In the genomic region with DNA sequence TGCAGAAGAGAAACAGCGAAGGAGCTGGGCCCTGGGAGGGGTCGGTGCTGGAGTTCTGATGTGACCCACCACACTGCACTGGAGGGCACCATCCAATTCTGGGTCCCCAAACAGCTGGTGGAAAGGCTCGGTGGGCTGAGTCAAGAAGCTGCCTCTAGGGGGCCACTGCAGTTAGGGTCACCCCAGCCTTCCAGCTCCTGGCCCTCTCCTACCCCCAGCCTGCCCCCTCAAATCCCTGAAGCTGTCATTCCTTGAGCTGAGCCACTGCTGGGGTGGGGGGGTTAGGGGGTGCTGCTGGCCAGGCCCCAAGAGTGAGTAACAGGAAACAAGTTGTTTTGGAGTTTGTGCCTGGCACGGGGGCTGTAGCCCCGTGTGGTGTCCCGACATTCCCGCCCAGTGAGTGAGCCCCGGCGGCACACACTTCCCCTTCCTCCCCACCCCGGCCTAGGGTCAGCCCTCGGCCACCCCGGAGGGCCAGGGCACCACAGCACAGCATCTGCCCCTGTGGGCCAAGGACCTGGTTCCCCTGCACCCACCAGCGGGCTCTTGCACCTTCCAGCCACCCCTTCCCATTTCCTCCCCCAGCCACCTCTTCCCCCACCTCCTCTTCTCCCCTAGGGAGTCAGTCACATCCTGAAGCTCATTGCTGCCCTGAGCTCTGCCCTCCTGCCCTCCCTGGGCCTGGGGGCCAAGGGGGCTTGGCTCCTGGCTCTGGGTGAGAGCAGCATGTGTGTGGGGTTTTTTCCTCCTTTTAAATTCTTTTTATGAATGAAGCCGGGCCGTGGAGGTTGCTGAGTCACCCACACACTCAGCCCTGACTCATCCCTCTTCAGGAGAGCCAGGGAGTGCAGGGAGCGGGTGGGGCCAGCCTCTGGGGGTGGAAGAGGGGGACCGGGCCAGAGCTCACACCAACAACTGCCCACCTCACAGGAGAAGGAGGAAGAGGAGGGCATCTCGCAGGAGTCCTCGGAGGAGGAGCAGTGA, we compare ENCODE assay signal across 8 cellular contexts. TPM values are rescaled to one million over a fixed set of nuclear protein-coding genes. Genes with fewer than 3 reads are reported as not detected.
A peak's percentile ranks its signal among the peaks of the same experiment; 100 is the strongest.
DNase-seq lines count a peak whose midpoint lies in the region; ATAC-seq and TF ChIP-seq lines count a peak whose summit lies in the region.

No MANE protein-coding gene starts in this region.

- TF ChIP-seq EP300 in transverse colon (IDR thresholded peaks at IDR 0.05; ENCODE audit: low read depth): no peak

- in situ Hi-C loops in transverse colon (cut with MboI; ENCODE audit: low pct_ligation_motif_present in 1 of 4, low pct_unique_long_range_greater_than_20kb in 1 of 4, low sequenced_read_pairs in 3 of 4): loop anchor here in 1 of 4 donors (10.0 kb wide), 1 partner anchor 171 kb away; no protein-coding TSS in a partner anchor

- TF ChIP-seq CTCF in activated B cell treated with CpG ODN at 0.5 μM for 24 hours (IDR thresholded peaks at IDR 0.05) (no peak), mucosa of descending colon (IDR thresholded peaks at IDR 0.05) (no peak), transverse colon (IDR thresholded peaks at IDR 0.05) (peak in 2 of 5 experiments; percentile 3 to 8)

- WGBS in transverse colon (ENCODE audit: low coverage in 1 of 2), 2 donors: 44% methylated on average over 17 of the region's 19 CpGs; no CpG with 5 or more reads in 1 of the 2 donors

- POLR2A ChIA-PET in CD8-positive, alpha-beta memory T cell (lab: Charles Lee): interaction anchor here (0.6 to 0.8 kb wide), 2 partner anchors 61 to 368 kb away, joined by 3 read pairs; no protein-coding TSS in a partner anchor
- POLR2A ChIA-PET in activated B cell treated with CpG ODN at 0.5 μM for 24 hours (lab: Charles Lee): interaction anchor here (0.6 to 2.3 kb wide), 7 partner anchors 8 to 1561 kb away, joined by 4 to 13 read pairs (median 6); a partner anchor contains a TSS

- H3K27ac Mint-ChIP-seq in CD8-positive, alpha-beta memory T cell: peak overlapping the region in 7 of 8 donors; percentile 46 to 86 (median 79)
- H3K27ac Mint-ChIP-seq in activated B cell treated with CpG ODN at 0.5 μM for 24 hours: peak overlapping the region; percentile 53
- peak overlapping the region; percentile 50 to 89 for H3K27ac Mint-ChIP-seq in effector memory CD8-positive, alpha-beta T cell

- peak overlapping the region; percentile 24 for H3K27ac ChIP-seq in CD8-positive, alpha-beta memory T cell (ENCODE audit: low read depth, low read length)
- H3K27ac ChIP-seq in transverse colon: peak overlapping the region in 3 of 4 donors; percentile 43 to 67 (median 55)

- H3K9me3 ChIP-seq in CD8-positive, alpha-beta memory T cell (ENCODE audit: low read length): no peaks in the 10 kb centered on the region
- H3K9me3 ChIP-seq in mucosa of descending colon: no peaks in the 10 kb centered on the region
- no peaks in the 10 kb centered on the region for H3K9me3 ChIP-seq in transverse colon

- H3K4me3 Mint-ChIP-seq in CD8-positive, alpha-beta memory T cell: peak overlapping the region in 2 of 7 donors; percentile 26 to 43
- no peak overlapping the region for H3K4me3 Mint-ChIP-seq in activated B cell treated with CpG ODN at 0.5 μM for 24 hours
- H3K4me3 Mint-ChIP-seq in effector memory CD8-positive, alpha-beta T cell: no peak overlapping the region

- H3K27me3 Mint-ChIP-seq in CD8-positive, alpha-beta memory T cell: peaks cover 0 to 1% of the 10 kb centered on the region in 2 donors
- H3K27me3 Mint-ChIP-seq in activated B cell treated with CpG ODN at 0.5 μM for 24 hours: no peaks in the 10 kb centered on the region
- H3K27me3 Mint-ChIP-seq in effector memory CD8-positive, alpha-beta T cell: no peaks in the 10 kb centered on the region

- no peak for ATAC-seq in activated B cell treated with CpG ODN at 0.5 μM for 24 hours (ENCODE audit: low read depth)
- ATAC-seq in effector memory CD8-positive, alpha-beta T cell (replicated peaks): no peak
- ATAC-seq in mucosa of descending colon: peak; percentile 17
- ATAC-seq in HG03139 (IDR thresholded peaks at IDR 0.05; ENCODE audit: unreplicated experiment): no peak

- H3K36me3 Mint-ChIP-seq in CD8-positive, alpha-beta memory T cell: peaks cover 0 to 66% (median 2%) of the 10 kb centered on the region in 3 donors
- peaks cover 71% of the 10 kb centered on the region for H3K36me3 Mint-ChIP-seq in activated B cell treated with CpG ODN at 0.5 μM for 24 hours (ENCODE audit: low read depth)
- H3K36me3 Mint-ChIP-seq in effector memory CD8-positive, alpha-beta T cell (ENCODE audit: insufficient read depth): peaks cover 57% of the 10 kb centered on the region

- intact Hi-C loops in activated B cell treated with CpG ODN at 0.5 μM for 24 hours (cut with micrococcal nuclease) (no loop called here), mucosa of descending colon (cut with DNase I, micrococcal nuclease) (loop anchor here (10.0 kb wide), 1 partner anchor 171 kb away; no protein-coding TSS in a partner anchor), transverse colon (cut with DNase I; ENCODE audit: low total_unique reads) (loop anchor here (10.0 kb wide), 1 partner anchor 171 kb away; no protein-coding TSS in a partner anchor)

- no peak for DNase-seq in CD8-positive, alpha-beta memory T cell
- peak; percentile 99 for DNase-seq in HT1080 (ENCODE audit: low read depth)
- no peak for DNase-seq in activated B cell treated with CpG ODN at 0.5 μM for 24 hours
- no peak for DNase-seq in effector memory CD8-positive, alpha-beta T cell
- peak in 1 of 3 donors; percentile 78 for DNase-seq in mucosa of descending colon
- DNase-seq in transverse colon: peak; percentile 57
- no peak for DNase-seq in NCI-H2081 treated with DMSO at 0.1 percent for 48 hours (lab: John Stamatoyannopoulos, UW)

- peaks cover 22% of the 10 kb centered on the region for H3K4me1 ChIP-seq in CD8-positive, alpha-beta memory T cell (ENCODE audit: insufficient read depth, low read length)
- H3K4me1 ChIP-seq in mucosa of descending colon (ENCODE audit: low read depth) (peaks cover 12% of the 10 kb centered on the region), transverse colon (peaks cover 10 to 30% (median 21%) of the 10 kb centered on the region in 4 donors)

- H3K27me3 ChIP-seq in CD8-positive, alpha-beta memory T cell (ENCODE audit: insufficient read depth, low read length, poor library complexity, severe bottlenecking): no peaks in the 10 kb centered on the region
- H3K27me3 ChIP-seq in transverse colon: no peaks in the 10 kb centered on the region

- TF ChIP-seq POLR2A in transverse colon (IDR thresholded peaks at IDR 0.05): no peak

- peaks cover 16% of the 10 kb centered on the region for H3K36me3 ChIP-seq in CD8-positive, alpha-beta memory T cell (ENCODE audit: insufficient read depth, low read length)
- no peaks in the 10 kb centered on the region for H3K36me3 ChIP-seq in mucosa of descending colon (ENCODE audit: low read depth)
- H3K36me3 ChIP-seq in transverse colon: no peaks in the 10 kb centered on the region

- H3K9me3 Mint-ChIP-seq in CD8-positive, alpha-beta memory T cell: no peaks in the 10 kb centered on the region
- H3K9me3 Mint-ChIP-seq in activated B cell treated with CpG ODN at 0.5 μM for 24 hours: no peaks in the 10 kb centered on the region
- no peaks in the 10 kb centered on the region for H3K9me3 Mint-ChIP-seq in effector memory CD8-positive, alpha-beta T cell

- CTCF ChIA-PET in CD8-positive, alpha-beta memory T cell (lab: Charles Lee): interaction anchor here (1.2 to 2.3 kb wide), 2 partner anchors 15 to 48 kb away, joined by 3 to 7 read pairs; no protein-coding TSS in a partner anchor
- CTCF ChIA-PET in activated B cell treated with CpG ODN at 0.5 μM for 24 hours (lab: Charles Lee): interaction anchor here (0.6 to 1.4 kb wide), 3 partner anchors 48 to 366 kb away, joined by 3 to 9 read pairs (median 4); no protein-coding TSS in a partner anchor

- H3K4me1 Mint-ChIP-seq in CD8-positive, alpha-beta memory T cell: peaks cover 47 to 90% (median 51%) of the 10 kb centered on the region in 3 donors
- peaks cover 63% of the 10 kb centered on the region for H3K4me1 Mint-ChIP-seq in activated B cell treated with CpG ODN at 0.5 μM for 24 hours
- peaks cover 32 to 42% of the 10 kb centered on the region in 2 donors for H3K4me1 Mint-ChIP-seq in effector memory CD8-positive, alpha-beta T cell (ENCODE audit: low read depth in 2 of 2)

- H3K4me3 ChIP-seq in CD8-positive, alpha-beta memory T cell (ENCODE audit: low read length): no peak overlapping the region
- H3K4me3 ChIP-seq in mucosa of descending colon: no peak overlapping the region
- no peak overlapping the region for H3K4me3 ChIP-seq in transverse colon

RNA-seq across cellular contexts. Expression of a gene that starts 4.6 kb away (rescaled TPM):
- total RNA-seq in CD8-positive, alpha-beta memory T cell: 10 to 100 TPM; 23.0 to 26.0 TPM
- polyA plus RNA-seq in CD8-positive, alpha-beta memory T cell: 62.5 TPM
- 66.1 and 70.6 TPM in 2 replicates for total RNA-seq in HT1080 (2014; rRNA removed; shearing (Covaris generic))
- polyA plus RNA-seq in HT1080 (2015; cell fraction: cytosol; rRNA removed): 93.1 and 101 TPM in 2 replicates
- 34.9 and 46.3 TPM in 2 replicates for polyA plus RNA-seq in HT1080 (2015; cell fraction: nucleus; rRNA removed)
- 25.8 and 27.7 TPM in 2 replicates for total RNA-seq in activated B cell treated with CpG ODN at 0.5 μM for 24 hours
- 10 to 100 TPM in 2 of 3 donors, 1 to 10 TPM in 1; 6.5 to 15.1 (median 11.2) TPM for total RNA-seq in mucosa of descending colon
- 10 to 100 TPM in 3 of 4 donors, 1 to 10 TPM in 1; 8.2 to 14.9 (median 12.5) TPM for total RNA-seq in transverse colon

RNA-seq across cellular contexts. Expression of a gene that starts 7.5 kb away (rescaled TPM):
- total RNA-seq in CD8-positive, alpha-beta memory T cell: 100 to 1,000 TPM; 490 to 506 TPM
- polyA plus RNA-seq in CD8-positive, alpha-beta memory T cell: 33.1 TPM
- total RNA-seq in HT1080 (2014; rRNA removed; shearing (Covaris generic)): 740 and 1,115 TPM in 2 replicates
- 1,664 and 1,727 TPM in 2 replicates for polyA plus RNA-seq in HT1080 (2015; cell fraction: cytosol; rRNA removed)
- 665 and 732 TPM in 2 replicates for polyA plus RNA-seq in HT1080 (2015; cell fraction: nucleus; rRNA removed)
- total RNA-seq in activated B cell treated with CpG ODN at 0.5 μM for 24 hours: 186 and 188 TPM in 2 replicates
- 100 to 1,000 TPM in 2 of 3 donors, 10 to 100 TPM in 1; 49.4 to 176 (median 124) TPM for total RNA-seq in mucosa of descending colon
- 100 to 1,000 TPM in 1 of 4 donors, 10 to 100 TPM in 3; 23.2 to 112 (median 63.2) TPM for total RNA-seq in transverse colon

Comparison
In these comparisons a context has a peak if more than half of its experiments do, and no peak if none do; other contexts are left out.
1. DNase-seq: peak in HT1080 (single experiment) and transverse colon (single experiment); none in CD8-positive, alpha-beta memory T cell (0 of 5), activated B cell treated with CpG ODN at 0.5 μM for 24 hours (single experiment), effector memory CD8-positive, alpha-beta T cell (0 of 3) and NCI-H2081 treated with DMSO at 0.1 percent for 48 hours (single experiment).
2. Peak in every context shown above with its lines, with median percentiles within 50 percentile points of each other: H3K27ac Mint-ChIP-seq.